Comparison of ENCODE assay signal across 24 cellular contexts in genomic region chr3:14492948-14493881, GRCh38. TPM values are rescaled to one million over a fixed set of nuclear protein-coding genes. Genes with fewer than 3 reads are reported as not detected.
"Had no signal": no experiment of that assay in that cellular context is flagged by ENCODE, and none has a peak within 500 bp of the region (broad histone marks: within the 10 kb centered on the region; RNA-seq: fewer than 3 reads in every experiment).

No MANE protein-coding gene starts in this region.

- H3K4me3 ChIP-seq: adrenal gland, breast epithelium, MG63, Peyer's patch had no signal

- H3K36me3 Mint-ChIP-seq: activated naive CD8-positive, alpha-beta T cell treated with anti-CD3 and anti-CD28 coated beads, Interleukin-2, amount 10 ng/mL, durations not matched to agents 7 days and 5 days had no signal

- ATAC-seq: activated CD4-positive, alpha-beta T cell treated with anti-CD3 and anti-CD28 coated beads for 36 hours; activated CD8-positive, alpha-beta T cell treated with anti-CD3 and anti-CD28 coated beads, Interleukin-2, amount 10 ng/mL, durations not matched to agents 7 days and 5 days had no signal

- H3K9me3 ChIP-seq: adrenal gland, breast epithelium, MG63, Peyer's patch, SK-N-SH had no signal

- H3K27ac Mint-ChIP-seq: activated CD4-positive, alpha-beta T cell treated with anti-CD3 and anti-CD28 coated beads for 36 hours; activated CD8-positive, alpha-beta T cell treated with anti-CD3 and anti-CD28 coated beads, Interleukin-2, amount 10 ng/mL, durations not matched to agents 7 days and 5 days; activated naive CD8-positive, alpha-beta T cell treated with anti-CD3 and anti-CD28 coated beads, Interleukin-2, amount 10 ng/mL, durations not matched to agents 7 days and 5 days had no signal

- H3K4me1 Mint-ChIP-seq: activated CD4-positive, alpha-beta T cell treated with anti-CD3 and anti-CD28 coated beads for 36 hours had no signal

- H3K27ac ChIP-seq: adrenal gland, Peyer's patch, WERI-Rb-1 had no signal

- H3K4me1 ChIP-seq: adrenal gland, Peyer's patch had no signal

- H3K9ac ChIP-seq: SK-N-SH had no signal

- H3K27me3 ChIP-seq: adrenal gland, breast epithelium, MG63, Peyer's patch had no signal

- H3K9me3 Mint-ChIP-seq: activated naive CD8-positive, alpha-beta T cell treated with anti-CD3 and anti-CD28 coated beads, Interleukin-2, amount 10 ng/mL, durations not matched to agents 7 days and 5 days had no signal

- H3K4me2 ChIP-seq: SK-N-SH had no signal

- H3K27me3 Mint-ChIP-seq: activated CD4-positive, alpha-beta T cell treated with anti-CD3 and anti-CD28 coated beads for 36 hours had no signal

- H3K4me3 Mint-ChIP-seq: activated CD4-positive, alpha-beta T cell treated with anti-CD3 and anti-CD28 coated beads for 36 hours; activated CD8-positive, alpha-beta T cell treated with anti-CD3 and anti-CD28 coated beads, Interleukin-2, amount 10 ng/mL, durations not matched to agents 7 days and 5 days; activated naive CD8-positive, alpha-beta T cell treated with anti-CD3 and anti-CD28 coated beads, Interleukin-2, amount 10 ng/mL, durations not matched to agents 7 days and 5 days had no signal

- H3K36me3 ChIP-seq: breast epithelium, MG63 had no signal

- DNase-seq: activated CD4-positive, alpha-beta T cell treated with anti-CD3 and anti-CD28 coated beads for 36 hours; activated CD4-positive, alpha-beta T cell treated with anti-CD3 and anti-CD28 coated beads, Interleukin-2, amount 50 U/mL, for 4 hours; activated CD8-positive, alpha-beta memory T cell treated with anti-CD3 and anti-CD28 coated beads, Interleukin-2, amount 50 U/mL, for 48 hours; activated CD8-positive, alpha-beta T cell treated with anti-CD3 and anti-CD28 coated beads, Interleukin-2, amount 10 ng/mL, durations not matched to agents 7 days and 5 days; activated naive CD4-positive, alpha-beta T cell treated with anti-CD3 and anti-CD28 coated beads, Interleukin-2, amount 50 U/mL, for 16 hours; activated naive CD8-positive, alpha-beta T cell treated with anti-CD3 and anti-CD28 coated beads, Interleukin-2, amount 10 ng/mL, durations not matched to agents 7 days and 5 days; activated T-cell treated with anti-CD3 and anti-CD28 coated beads, Interleukin-2, amount 50 U/mL, for 1 hour; adrenal gland; anterior cingulate cortex; MG63; NCI-H1105; NCI-H1436; NCI-H1694 treated with DMSO at 0.1 percent for 48 hours; NCI-H2081; NCI-H510A treated with DMSO at 0.1 percent for 48 hours; NCI-H69; NK-92 treated with Interleukin-12 subunit alpha and Interleukin-12 subunit beta, amount 100 ng/mL, for 24 hours; SIG-M5; SK-N-SH; T-helper 1 cell; WERI-Rb-1 had no signal

RNA-seq across cellular contexts. Expression of gene GRIP2, which starts 46.9 kb away (rescaled TPM):
- total RNA-seq: activated CD4-positive, alpha-beta T cell treated with anti-CD3 and anti-CD28 coated beads for 36 hours; activated CD8-positive, alpha-beta T cell treated with anti-CD3 and anti-CD28 coated beads, Interleukin-2, amount 10 ng/mL, durations not matched to agents 7 days and 5 days; activated naive CD8-positive, alpha-beta T cell treated with anti-CD3 and anti-CD28 coated beads, Interleukin-2, amount 10 ng/mL, durations not matched to agents 7 days and 5 days; T-helper 2 cell treated with Interferon-gamma antibody and Interleukin-4, amounts not matched to agents 100 ng/mL and 5 ng/mL, for 36 hours had no signal
